8 cellular contexts compared by ENCODE assay signal in the genomic region with DNA sequence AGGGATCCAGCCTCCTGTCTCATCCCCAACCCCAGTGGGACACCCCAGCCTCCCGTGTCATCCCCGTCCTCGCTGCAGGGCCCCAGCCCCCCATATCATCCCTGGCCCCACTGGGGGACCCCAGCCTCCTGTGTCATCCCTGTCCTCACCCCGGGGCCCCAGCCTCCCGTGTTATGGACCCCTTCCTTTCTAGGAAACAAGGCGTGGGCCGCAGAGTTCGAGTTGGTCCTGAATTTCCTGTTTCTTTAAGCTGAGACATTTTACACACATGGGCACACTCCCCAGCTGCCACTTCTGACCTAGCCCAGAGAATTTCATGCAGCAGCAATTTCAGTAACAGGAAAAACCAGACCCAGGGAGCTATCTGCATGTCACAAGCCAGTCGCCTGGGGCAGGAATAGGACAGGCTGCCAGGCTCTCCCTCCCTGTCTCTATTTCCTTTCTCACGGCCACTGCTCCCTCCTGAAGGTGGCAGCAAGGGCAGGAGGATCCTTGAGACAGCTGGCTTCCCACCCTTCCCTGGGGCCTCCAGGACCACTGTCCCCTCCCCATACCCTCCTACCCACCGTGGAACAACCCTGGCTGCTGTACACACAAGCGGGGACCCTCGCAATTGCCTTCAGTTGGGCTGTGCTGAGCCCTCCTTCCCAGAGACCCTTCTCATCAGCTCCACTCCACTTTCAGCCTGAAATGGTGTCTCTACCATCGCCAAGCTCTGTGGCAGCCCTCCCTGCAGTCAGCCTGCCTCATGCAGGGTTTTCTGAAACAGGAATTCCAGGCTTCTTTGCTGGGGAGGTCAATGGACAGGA.
DNase-seq lines count a peak whose midpoint lies in the region; ATAC-seq and TF ChIP-seq lines count a peak whose summit lies in the region.

No MANE protein-coding gene starts in this region.

- peak overlapping the region; percentile 68 for H3K27ac Mint-ChIP-seq in osteocyte (ENCODE audit: unreplicated experiment)

- POLR2A ChIA-PET in HEK293T (lab: Yijun Ruan, JAX): no interaction called here

- H3K4me3 ChIP-seq in epithelial cell of esophagus (ENCODE audit: low read length): no peak overlapping the region

- no peak overlapping the region for H3K4me3 Mint-ChIP-seq in osteocyte (ENCODE audit: unreplicated experiment)

- peaks cover 41% of the 10 kb centered on the region for H3K4me1 Mint-ChIP-seq in osteocyte (ENCODE audit: unreplicated experiment)

- no peak for ATAC-seq in GM19328 (IDR thresholded peaks at IDR 0.05; ENCODE audit: unreplicated experiment)

- TF ChIP-seq CTCF in epithelial cell of esophagus (IDR thresholded peaks at IDR 0.05; ENCODE audit: insufficient read depth, low read depth, low read length, missing control alignments) (no peak), osteocyte (IDR thresholded peaks at IDR 0.05) (peak; percentile 30)

- CTCF ChIA-PET in HEK293T (lab: Yijun Ruan, JAX): no interaction called here

- no peaks in the 10 kb centered on the region for H3K27me3 Mint-ChIP-seq in osteocyte (ENCODE audit: unreplicated experiment)

- DNase-seq in EH (ENCODE audit: low read depth): peak; percentile 36
- peak; percentile 43 for DNase-seq in NCI-H526 treated with DMSO at 0.1 percent for 48 hours (lab: John Stamatoyannopoulos, UW)
- DNase-seq in epithelial cell of esophagus (ENCODE audit: low read depth): peak; percentile 52
- no peak for DNase-seq in osteocyte (ENCODE audit: extremely low spot score, unreplicated experiment)
- no peak for DNase-seq in stimulated activated naive CD4-positive, alpha-beta T cell treated with Interleukin-2 at 50 U/mL for 16 hours (lab: John Stamatoyannopoulos, UW)
- no peak for DNase-seq in NCI-H226
- DNase-seq in HEK293T (ENCODE audit: extremely low spot score): no peak

- no peaks in the 10 kb centered on the region for H3K9me3 Mint-ChIP-seq in osteocyte (ENCODE audit: unreplicated experiment)

- no peaks in the 10 kb centered on the region for H3K36me3 Mint-ChIP-seq in osteocyte (ENCODE audit: unreplicated experiment)

TF ChIP-seq in HEK293T, 16 proteins besides CTCF, POLR2A, EP300 and RAD21:
- no peak for TF ChIP-seq NFRKB (IDR thresholded peaks at IDR 0.05)
- TF ChIP-seq ZNF384 (IDR thresholded peaks at IDR 0.05): no peak
- TF ChIP-seq HDGF (IDR thresholded peaks at IDR 0.05; ENCODE audit: borderline replicate concordance): no peak
- TF ChIP-seq SP1 (IDR thresholded peaks at IDR 0.05): no peak
- TF ChIP-seq, protein P1, sequence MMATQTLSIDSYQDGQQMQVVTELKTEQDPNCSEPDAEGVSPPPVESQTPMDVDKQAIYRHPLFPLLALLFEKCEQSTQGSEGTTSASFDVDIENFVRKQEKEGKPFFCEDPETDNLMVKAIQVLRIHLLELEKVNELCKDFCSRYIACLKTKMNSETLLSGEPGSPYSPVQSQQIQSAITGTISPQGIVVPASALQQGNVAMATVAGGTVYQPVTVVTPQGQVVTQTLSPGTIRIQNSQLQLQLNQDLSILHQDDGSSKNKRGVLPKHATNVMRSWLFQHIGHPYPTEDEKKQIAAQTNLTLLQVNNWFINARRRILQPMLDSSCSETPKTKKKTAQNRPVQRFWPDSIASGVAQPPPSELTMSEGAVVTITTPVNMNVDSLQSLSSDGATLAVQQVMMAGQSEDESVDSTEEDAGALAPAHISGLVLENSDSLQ (IDR thresholded peaks at IDR 0.05): no peak
- no peak for TF ChIP-seq FOXM1 (IDR thresholded peaks at IDR 0.05; ENCODE audit: borderline replicate concordance)
- TF ChIP-seq FOXA1 (IDR thresholded peaks at IDR 0.05): no peak
- TF ChIP-seq BHLHE40 (IDR thresholded peaks at IDR 0.05; ENCODE audit: borderline replicate concordance): no peak
- TF ChIP-seq L3MBTL2 (conservative IDR thresholded peaks at IDR 0.05): no peak
- TF ChIP-seq CTBP1 (IDR thresholded peaks at IDR 0.05; ENCODE audit: borderline replicate concordance): no peak
- no peak for TF ChIP-seq TARDBP (IDR thresholded peaks at IDR 0.05)
- no peak for TF ChIP-seq ARNT (IDR thresholded peaks at IDR 0.05)
- no peak for TF ChIP-seq SUZ12 (IDR thresholded peaks at IDR 0.05)
- TF ChIP-seq FOXK2 (IDR thresholded peaks at IDR 0.05): no peak
TF ChIP-seq in HEK293T: peak in this region for 0.

Comparison
In these comparisons a context has a peak if more than half of its experiments do, and no peak if none do; other contexts are left out.
1. DNase-seq: peak in EH (single experiment), NCI-H526 treated with DMSO at 0.1 percent for 48 hours (single experiment) and epithelial cell of esophagus (single experiment); none in osteocyte (single experiment), stimulated activated naive CD4-positive, alpha-beta T cell treated with Interleukin-2 at 50 U/mL for 16 hours (single experiment), NCI-H226 (single experiment) and HEK293T (single experiment).